1 cellular context compared by ENCODE assay signal in the genomic region with DNA sequence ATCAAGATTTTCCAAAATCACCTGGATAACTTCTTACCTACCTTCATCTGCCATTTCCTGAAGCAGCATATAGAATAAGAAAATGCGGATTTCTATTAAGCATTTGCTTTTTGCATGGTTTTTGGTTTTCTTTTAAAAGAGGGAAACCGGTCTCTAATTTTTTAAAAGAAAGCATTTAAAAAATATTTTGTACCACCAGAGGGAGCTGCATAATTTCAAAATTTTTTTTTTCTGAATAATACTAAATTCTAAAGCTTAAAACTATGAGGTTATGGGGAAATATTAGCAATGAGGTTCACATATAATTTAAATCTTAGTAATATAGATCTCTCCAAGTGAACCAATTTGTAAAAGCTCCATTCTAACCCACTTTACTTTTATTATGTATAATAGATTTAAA.
TF ChIP-seq lines count a peak whose summit lies in the region.

No MANE protein-coding gene starts in this region.

TF ChIP-seq in IMR-90, 13 proteins besides CTCF, POLR2A, EP300 and RAD21 (continued from another document):
- TF ChIP-seq CEBPB (IDR thresholded peaks at IDR 0.05; ENCODE audit: low read depth, low read length), result no peak
- TF ChIP-seq SMC3 (IDR thresholded peaks at IDR 0.05; ENCODE audit: low read depth, low read length), result no peak
- no peak for TF ChIP-seq RFX5 (IDR thresholded peaks at IDR 0.05; ENCODE audit: low read depth, low read length)
- TF ChIP-seq MXI1 (IDR thresholded peaks at IDR 0.05; ENCODE audit: borderline replicate concordance, low read depth, low read length), result no peak
- TF ChIP-seq, protein P1, sequence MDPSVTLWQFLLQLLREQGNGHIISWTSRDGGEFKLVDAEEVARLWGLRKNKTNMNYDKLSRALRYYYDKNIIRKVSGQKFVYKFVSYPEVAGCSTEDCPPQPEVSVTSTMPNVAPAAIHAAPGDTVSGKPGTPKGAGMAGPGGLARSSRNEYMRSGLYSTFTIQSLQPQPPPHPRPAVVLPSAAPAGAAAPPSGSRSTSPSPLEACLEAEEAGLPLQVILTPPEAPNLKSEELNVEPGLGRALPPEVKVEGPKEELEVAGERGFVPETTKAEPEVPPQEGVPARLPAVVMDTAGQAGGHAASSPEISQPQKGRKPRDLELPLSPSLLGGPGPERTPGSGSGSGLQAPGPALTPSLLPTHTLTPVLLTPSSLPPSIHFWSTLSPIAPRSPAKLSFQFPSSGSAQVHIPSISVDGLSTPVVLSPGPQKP (IDR thresholded peaks at IDR 0.05; ENCODE audit: borderline replicate concordance, low read depth, low read length), result no peak
- TF ChIP-seq MAFK (IDR thresholded peaks at IDR 0.05; ENCODE audit: low read depth, low read length), result no peak
- no peak for TF ChIP-seq NFE2L2 (IDR thresholded peaks at IDR 0.05; ENCODE audit: low read depth, low read length)
- no peak for TF ChIP-seq CHD1 (IDR thresholded peaks at IDR 0.05; ENCODE audit: low read depth, low read length)
- TF ChIP-seq BHLHE40 (IDR thresholded peaks at IDR 0.05; ENCODE audit: low read depth, low read length), result no peak
